In genomic region chr15:94231728-94232086, GRCh38 we compare ENCODE assay signal across 8 cellular contexts. TPM values are rescaled to one million over a fixed set of nuclear protein-coding genes. Genes with fewer than 3 reads are reported as not detected.
DNase-seq lines count a peak whose midpoint lies in the region; ATAC-seq and TF ChIP-seq lines count a peak whose summit lies in the region.

No MANE protein-coding gene starts in this region.

- intact Hi-C loops in OCI-LY7 (cut with micrococcal nuclease; ENCODE audit: unreplicated experiment), result loop anchor here (1.0 to 2.0 kb wide), 5 partner anchors 27 to 93 kb away; no protein-coding TSS in a partner anchor

- H3K9me3 ChIP-seq in OCI-LY7 (ENCODE audit: low read length), result no peaks in the 10 kb centered on the region
- no peaks in the 10 kb centered on the region for H3K9me3 ChIP-seq in muscle layer of duodenum (ENCODE audit: control insufficient read depth in 1 of 2, low read length in 2 of 2)
- no peaks in the 10 kb centered on the region for H3K9me3 ChIP-seq in SJCRH30 (replicated peaks)

- DNase-seq in NOMO-1 (lab: John Stamatoyannopoulos, UW; ENCODE audit: unreplicated experiment in 2 of 2) (peak; percentile 32 to 41), NOMO-1 treated with dmso at 0.1 percent for 144 hours (lab: John Stamatoyannopoulos, UW; ENCODE audit: unreplicated experiment) (no peak), OCI-LY7 (ENCODE audit: low spot score) (peak; percentile 48), GF-D8 (lab: John Stamatoyannopoulos, UW) (no peak), SJCRH30 (no peak)
- DNase-seq in effector memory CD8-positive, alpha-beta T cell, result peak in 1 of 3 experiments; percentile 23

- POLR2A ChIA-PET in OCI-LY7 (lab: Charles Lee), result interaction anchor here (1.0 to 8.9 kb wide), 14 partner anchors 8 to 101 kb away, joined by 3 to 80 read pairs (median 9); no protein-coding TSS in a partner anchor

- no peaks in the 10 kb centered on the region for H3K9me2 ChIP-seq in OCI-LY7 (ENCODE audit: insufficient read depth, low read length)

- H2AFZ ChIP-seq in OCI-LY7 (ENCODE audit: low read length), result peak overlapping the region; percentile 72; the same call in 1 of the 2 replicates

- H3K4me2 ChIP-seq in OCI-LY7 (ENCODE audit: low read length), result peak overlapping the region; percentile 98

- H3K27me3 Mint-ChIP-seq in effector memory CD8-positive, alpha-beta T cell, result no peaks in the 10 kb centered on the region

- peaks cover 24% of the 10 kb centered on the region for H3K36me3 Mint-ChIP-seq in effector memory CD8-positive, alpha-beta T cell (ENCODE audit: insufficient read depth)

- H3K4me3 ChIP-seq in OCI-LY7 (ENCODE audit: low read depth, low read length, poor library complexity, severe bottlenecking), result peak overlapping the region; percentile 86
- peak overlapping the region; percentile 83 for H3K4me3 ChIP-seq in muscle layer of duodenum (ENCODE audit: low read depth in 1 of 2, low read length in 2 of 2)
- no peak overlapping the region for H3K4me3 ChIP-seq in SJCRH30

- no TSS peak for BruUV-seq in OCI-LY7 (replicated peaks; lab: Mats Ljungman, UMichigan)

- H3K9me3 Mint-ChIP-seq in effector memory CD8-positive, alpha-beta T cell, result no peaks in the 10 kb centered on the region

- peak overlapping the region; percentile 81 for H3K27ac ChIP-seq in OCI-LY7 (ENCODE audit: low read depth, low read length, poor library complexity, severe bottlenecking)
- H3K27ac ChIP-seq in muscle layer of duodenum (ENCODE audit: low read length), result peak overlapping the region; percentile 28
- H3K27ac ChIP-seq in SJCRH30, result no peak overlapping the region

- peaks cover 61% of the 10 kb centered on the region for H3K79me2 ChIP-seq in OCI-LY7 (ENCODE audit: insufficient read depth, low read depth, low read length)

- CTCF ChIA-PET in OCI-LY7 (lab: Charles Lee; ENCODE audit: unreplicated experiment), result interaction anchor here (0.6 to 1.6 kb wide), 5 partner anchors 22 to 92 kb away, joined by 3 to 5 read pairs (median 3); no protein-coding TSS in a partner anchor

- H3K27ac Mint-ChIP-seq in effector memory CD8-positive, alpha-beta T cell, result peak overlapping the region; percentile 97

- H3K4me3 Mint-ChIP-seq in effector memory CD8-positive, alpha-beta T cell, result peak overlapping the region; percentile 86 to 90

- peak; percentile 5 for ATAC-seq in HG02798 (IDR thresholded peaks at IDR 0.05; ENCODE audit: poor library complexity, unreplicated experiment)
- peak; percentile 11 for ATAC-seq in effector memory CD8-positive, alpha-beta T cell (replicated peaks)

- peaks cover 48 to 60% of the 10 kb centered on the region in 2 donors for H3K4me1 Mint-ChIP-seq in effector memory CD8-positive, alpha-beta T cell (ENCODE audit: low read depth in 2 of 2)

- peaks cover 3% of the 10 kb centered on the region; the same call in 1 of the 2 replicates for H3K36me3 ChIP-seq in OCI-LY7 (ENCODE audit: insufficient read depth, low read length)
- H3K36me3 ChIP-seq in muscle layer of duodenum (ENCODE audit: control insufficient read depth in 1 of 2, insufficient read depth in 2 of 2, low read length in 2 of 2), result no peaks in the 10 kb centered on the region
- H3K36me3 ChIP-seq in SJCRH30, result no peaks in the 10 kb centered on the region

- H3K4me1 ChIP-seq in OCI-LY7 (ENCODE audit: insufficient read depth, low read length, poor library complexity, severe bottlenecking) (peaks cover 59% of the 10 kb centered on the region), muscle layer of duodenum (ENCODE audit: control insufficient read depth in 1 of 2, insufficient read depth in 2 of 2, low read length in 2 of 2) (peaks cover 0 to 13% of the 10 kb centered on the region in 2 donors), SJCRH30 (no peaks in the 10 kb centered on the region)

- H3K27me3 ChIP-seq in muscle layer of duodenum (ENCODE audit: low read depth, low read length) (no peaks in the 10 kb centered on the region), SJCRH30 (no peaks in the 10 kb centered on the region)

- H4K20me1 ChIP-seq in OCI-LY7 (ENCODE audit: insufficient read depth, low read length), result peaks cover 18% of the 10 kb centered on the region

- TF ChIP-seq CTCF in OCI-LY7 (conservative IDR thresholded peaks at IDR 0.05; ENCODE audit: low read length), result no peak; the same call in 1 of the 2 replicates

RNA-seq across cellular contexts. Expression of gene MCTP2, which starts 0.3 kb away (rescaled TPM):
- 73.2 and 75.0 TPM in 2 replicates for total RNA-seq in OCI-LY7 (2014; rRNA removed; shearing (Covaris generic))
- 90.6 and 91.6 TPM in 2 replicates for total RNA-seq in OCI-LY7 (2022)
- 0.13 and 0.38 TPM in 2 replicates for total RNA-seq in SJCRH30 (2014; rRNA removed; shearing (Covaris generic))

Comparison
In these comparisons a context has a peak if more than half of its experiments do, and no peak if none do; other contexts are left out.
1. DNase-seq: peak in NOMO-1 (2 of 2) and OCI-LY7 (single experiment); none in NOMO-1 treated with dmso at 0.1 percent for 144 hours (single experiment), GF-D8 (single experiment) and SJCRH30 (0 of 2).
2. RNA of gene MCTP2, which starts 0.3 kb away (total RNA-seq): 73.2 to 91.6 TPM in OCI-LY7; 0.13 to 0.38 TPM in SJCRH30; every median in the first group is over 10 times any median in the second.